In genomic region chr12:65055874-65056273, GRCh38 we compare ENCODE assay signal across 10 cellular contexts.
"Had no signal": no experiment of that assay in that cellular context is flagged by ENCODE, and none has a peak within 500 bp of the region (broad histone marks: within the 10 kb centered on the region; RNA-seq: fewer than 3 reads in every experiment).

No MANE protein-coding gene starts in this region.

- H3K9me3 Mint-ChIP-seq: activated CD4-positive, alpha-beta memory T cell treated with anti-CD3 and anti-CD28 coated beads, Interleukin-2, amount 10 ng/mL, durations not matched to agents 7 days and 5 days had no signal

- H3K27ac ChIP-seq: body of pancreas, left ventricle myocardium inferior had no signal

- H3K27me3 ChIP-seq: body of pancreas had no signal

- H3K4me1 Mint-ChIP-seq: activated B cell treated with CpG ODN at 0.5 μM for 24 hours; activated CD4-positive, alpha-beta memory T cell treated with anti-CD3 and anti-CD28 coated beads, Interleukin-2, amount 10 ng/mL, durations not matched to agents 7 days and 5 days; activated CD8-positive, alpha-beta memory T cell treated with anti-CD3 and anti-CD28 coated beads, Interleukin-2, amount 10 ng/mL, durations not matched to agents 7 days and 5 days; activated naive CD8-positive, alpha-beta T cell treated with anti-CD3 and anti-CD28 coated beads, Interleukin-2, amount 10 ng/mL, durations not matched to agents 7 days and 5 days; stimulated activated naive B cell treated with anti-CD40 and anti-IgM and Interleukin-4, amounts not matched to agents 10 μg/mL and 1 μg/mL and 100 μg/mL, for 72 hours had no signal

- ATAC-seq: activated CD8-positive, alpha-beta memory T cell treated with anti-CD3 and anti-CD28 coated beads, Interleukin-2, amount 10 ng/mL, durations not matched to agents 7 days and 5 days; body of pancreas; stimulated activated naive B cell treated with anti-CD40 and anti-IgM and Interleukin-4, amounts not matched to agents 10 μg/mL and 1 μg/mL and 100 μg/mL, for 72 hours had no signal

- H3K4me3 ChIP-seq: body of pancreas, left ventricle myocardium inferior had no signal

- H3K27ac Mint-ChIP-seq: activated B cell treated with CpG ODN at 0.5 μM for 24 hours; activated CD4-positive, alpha-beta memory T cell treated with anti-CD3 and anti-CD28 coated beads, Interleukin-2, amount 10 ng/mL, durations not matched to agents 7 days and 5 days; activated CD8-positive, alpha-beta memory T cell treated with anti-CD3 and anti-CD28 coated beads, Interleukin-2, amount 10 ng/mL, durations not matched to agents 7 days and 5 days; activated naive CD8-positive, alpha-beta T cell treated with anti-CD3 and anti-CD28 coated beads, Interleukin-2, amount 10 ng/mL, durations not matched to agents 7 days and 5 days; progenitor cell of endocrine pancreas; stimulated activated naive B cell treated with anti-CD40 and anti-IgM and Interleukin-4, amounts not matched to agents 10 μg/mL and 1 μg/mL and 100 μg/mL, for 72 hours had no signal

- H3K36me3 Mint-ChIP-seq: activated CD8-positive, alpha-beta memory T cell treated with anti-CD3 and anti-CD28 coated beads, Interleukin-2, amount 10 ng/mL, durations not matched to agents 7 days and 5 days; activated naive CD8-positive, alpha-beta T cell treated with anti-CD3 and anti-CD28 coated beads, Interleukin-2, amount 10 ng/mL, durations not matched to agents 7 days and 5 days; stimulated activated naive B cell treated with anti-CD40 and anti-IgM and Interleukin-4, amounts not matched to agents 10 μg/mL and 1 μg/mL and 100 μg/mL, for 72 hours had no signal

- H3K9me3 ChIP-seq: body of pancreas, left ventricle myocardium inferior had no signal

- DNase-seq: activated B cell treated with CpG ODN at 0.5 μM for 24 hours; activated CD4-positive, alpha-beta memory T cell treated with anti-CD3 and anti-CD28 coated beads, Interleukin-2, amount 10 ng/mL, durations not matched to agents 7 days and 5 days; activated CD4-positive, alpha-beta T cell treated with anti-CD3 and anti-CD28 coated beads for 48 hours; activated CD8-positive, alpha-beta memory T cell treated with anti-CD3 and anti-CD28 coated beads, Interleukin-2, amount 10 ng/mL, durations not matched to agents 7 days and 5 days; activated naive CD8-positive, alpha-beta T cell treated with anti-CD3 and anti-CD28 coated beads, Interleukin-2, amount 10 ng/mL, durations not matched to agents 7 days and 5 days; body of pancreas; kidney glomerular epithelial cell; left ventricle myocardium inferior; stimulated activated naive B cell treated with anti-CD40 and anti-IgM and Interleukin-4, amounts not matched to agents 10 μg/mL and 1 μg/mL and 100 μg/mL, for 72 hours had no signal

- H3K4me1 ChIP-seq: body of pancreas, left ventricle myocardium inferior had no signal

- H3K4me3 Mint-ChIP-seq: activated B cell treated with CpG ODN at 0.5 μM for 24 hours; activated CD4-positive, alpha-beta memory T cell treated with anti-CD3 and anti-CD28 coated beads, Interleukin-2, amount 10 ng/mL, durations not matched to agents 7 days and 5 days; activated CD8-positive, alpha-beta memory T cell treated with anti-CD3 and anti-CD28 coated beads, Interleukin-2, amount 10 ng/mL, durations not matched to agents 7 days and 5 days; activated naive CD8-positive, alpha-beta T cell treated with anti-CD3 and anti-CD28 coated beads, Interleukin-2, amount 10 ng/mL, durations not matched to agents 7 days and 5 days; stimulated activated naive B cell treated with anti-CD40 and anti-IgM and Interleukin-4, amounts not matched to agents 10 μg/mL and 1 μg/mL and 100 μg/mL, for 72 hours had no signal

- H3K27me3 Mint-ChIP-seq: progenitor cell of endocrine pancreas had no signal

- H3K36me3 ChIP-seq: left ventricle myocardium inferior had no signal
